In genomic region chr7:101817031-101817929, GRCh38 we compare ENCODE assay signal across 7 cellular contexts. TPM values are rescaled to one million over a fixed set of nuclear protein-coding genes. Genes with fewer than 3 reads are reported as not detected.
A peak's percentile ranks its signal among the peaks of the same experiment; 100 is the strongest.
DNase-seq lines count a peak whose midpoint lies in the region; ATAC-seq, FAIRE-seq and TF ChIP-seq lines count a peak whose summit lies in the region.

Gene CUX1, plus strand, starts transcription at chr7:101817626. Its CDS starts 14 bp downstream, at chr7:101817640.

- no peaks in the 10 kb centered on the region for H3K9me3 ChIP-seq in trophoblast cell (ENCODE audit: insufficient read depth, low read depth, low read length)

- H2BK5ac ChIP-seq in trophoblast cell (ENCODE audit: low read depth, low read length, poor library complexity): peak within 1 kb of the TSS; percentile 76

- WGBS in trophoblast cell (ENCODE audit: extremely low coverage, insufficient coverage, insufficient read length): no CpG with 5 or more reads among the region's 100 CpGs

- H2BK120ac ChIP-seq in trophoblast cell (ENCODE audit: insufficient read depth, low read length, poor library complexity): peak within 1 kb of the TSS; percentile 73

- H3K4ac ChIP-seq in trophoblast cell (ENCODE audit: low read depth, low read length): peak within 1 kb of the TSS; percentile 99

- peak within 1 kb of the TSS; percentile 72 for H3K4me2 ChIP-seq in trophoblast cell (ENCODE audit: low read length)

- H3K79me1 ChIP-seq in trophoblast cell (ENCODE audit: low read length): peaks cover 26% of the 10 kb centered on the region

- H3K23ac ChIP-seq in trophoblast cell (ENCODE audit: low read length): peak within 1 kb of the TSS; percentile 62

- no peaks in the 10 kb centered on the region for H3K27me3 ChIP-seq in trophoblast cell (ENCODE audit: insufficient read depth, low read length)

- peak within 1 kb of the TSS; percentile 23 for H2AFZ ChIP-seq in trophoblast cell (ENCODE audit: insufficient read depth, low read length, poor library complexity)

- H4K12ac ChIP-seq in trophoblast cell (ENCODE audit: low read depth, low read length): peak within 1 kb of the TSS; percentile 69

- peak within 1 kb of the TSS; percentile 85 for H3K14ac ChIP-seq in trophoblast cell (ENCODE audit: low read length)

- H4K8ac ChIP-seq in trophoblast cell (ENCODE audit: low read depth, low read length): peak within 1 kb of the TSS; percentile 87

- ATAC-seq in Right ventricle myocardium superior (ENCODE audit: poor library complexity): no peak

- peak within 1 kb of the TSS; percentile 40 for H3K27ac ChIP-seq in trophoblast cell (ENCODE audit: low read depth, low read length)

- no peak for TF ChIP-seq CTCF in NB4 (IDR thresholded peaks at IDR 0.05; ENCODE audit: low read depth, low read length)

- H3K9ac ChIP-seq in trophoblast cell (ENCODE audit: low read length): peak within 1 kb of the TSS; percentile 92

- H3K36me3 ChIP-seq in trophoblast cell (ENCODE audit: control insufficient read depth in 1 of 2, insufficient read depth in 2 of 2, low read length in 2 of 2): no peaks in the 10 kb centered on the region

- DNase-seq in GM18507 (ENCODE audit: extremely low spot score, insufficient read length, low read depth): no peak
- peak; percentile 76 for DNase-seq in NB4 (ENCODE audit: low read depth)
- peak; percentile 16 for DNase-seq in activated gamma-delta T cell (lab: John Stamatoyannopoulos, UW)
- peak; percentile 56 for DNase-seq in Right ventricle myocardium superior
- peak; percentile 66 to 68 for DNase-seq in trophoblast cell
- DNase-seq in NCI-H2196 (lab: John Stamatoyannopoulos, UW; ENCODE audit: unreplicated experiment): no peak
- no peak for DNase-seq in HCEC 1CT

- peak within 1 kb of the TSS; percentile 94 for H4K91ac ChIP-seq in trophoblast cell (ENCODE audit: low read depth, low read length)

- peaks cover 8 to 17% of the 10 kb centered on the region in 2 experiments for H3K4me1 ChIP-seq in trophoblast cell (ENCODE audit: control insufficient read depth in 1 of 2, insufficient read depth in 2 of 2, low read length in 2 of 2)

- peak within 1 kb of the TSS; percentile 90 for H2AK5ac ChIP-seq in trophoblast cell (ENCODE audit: low read length)

- intact Hi-C loops in Right ventricle myocardium superior (cut with DNase I): loop anchor here (10.0 kb wide), 1 partner anchor 418 kb away; no protein-coding TSS in a partner anchor

- peak within 1 kb of the TSS; percentile 99 for H3K18ac ChIP-seq in trophoblast cell (ENCODE audit: low read length)

- peak; percentile 18 for FAIRE-seq in GM18507 (lab: Jason Lieb, UNC)

- no peak for TF ChIP-seq POLR2A in NB4 (IDR thresholded peaks at IDR 0.05; ENCODE audit: extremely low read depth, insufficient read length)

- H3K4me3 ChIP-seq in NB4 (ENCODE audit: low read depth, low read length) (peak within 1 kb of the TSS; percentile 60), trophoblast cell (ENCODE audit: low read depth, low read length) (peak within 1 kb of the TSS; percentile 93)

- peaks cover 26% of the 10 kb centered on the region for H3K79me2 ChIP-seq in trophoblast cell (ENCODE audit: control insufficient read depth, insufficient read depth, low read length, poor library complexity)

- peak within 1 kb of the TSS; percentile 70 for H2BK12ac ChIP-seq in trophoblast cell (ENCODE audit: low read length)

RNA-seq across cellular contexts. Expression of gene CUX1, which starts in this region (rescaled TPM):
- 97.4 TPM for total RNA-seq in Right ventricle myocardium superior
- polyA plus RNA-seq in trophoblast cell (2013): 39.0 and 43.1 TPM in 2 replicates

Comparison
In these comparisons a context has a peak if more than half of its experiments do, and no peak if none do; other contexts are left out.
1. DNase-seq: peak in NB4 (single experiment), activated gamma-delta T cell (single experiment), Right ventricle myocardium superior (single experiment) and trophoblast cell (2 of 2); none in GM18507 (single experiment), NCI-H2196 (single experiment) and HCEC 1CT (single experiment).